25 cellular contexts compared by ENCODE assay signal in the genomic region with DNA sequence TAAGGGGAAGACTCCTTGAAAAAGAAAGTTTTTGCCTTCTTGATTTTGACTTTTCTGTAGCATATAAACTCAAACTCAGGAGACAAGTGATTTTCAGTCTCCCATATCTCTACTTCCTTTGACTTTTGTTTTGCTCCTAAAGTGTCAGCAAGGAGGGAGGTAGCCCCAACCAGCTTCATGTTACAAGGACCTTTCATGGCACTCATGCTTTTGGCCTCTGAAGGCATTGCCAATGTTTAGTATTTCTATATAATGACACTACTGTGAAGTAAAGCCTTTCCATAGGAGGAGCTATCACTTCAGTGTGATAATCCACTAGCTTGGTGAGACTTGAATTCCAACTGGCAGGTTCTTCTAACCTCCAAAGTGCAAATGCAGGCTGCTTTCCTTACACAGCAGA. TPM values are rescaled to one million over a fixed set of nuclear protein-coding genes. Genes with fewer than 3 reads are reported as not detected.
DNase-seq lines count a peak whose midpoint lies in the region; ATAC-seq and TF ChIP-seq lines count a peak whose summit lies in the region.
"Had no signal": no experiment of that assay in that cellular context is flagged by ENCODE, and none has a peak within 500 bp of the region (broad histone marks: within the 10 kb centered on the region; RNA-seq: fewer than 3 reads in every experiment).

No MANE protein-coding gene starts in this region.

- no peaks in the 10 kb centered on the region for H3K27me3 ChIP-seq in right cardiac atrium (ENCODE audit: control insufficient read depth, insufficient read depth)
- H3K27me3 ChIP-seq in sigmoid colon = no peaks in the 10 kb centered on the region
- H3K27me3 ChIP-seq: left lung, ovary, right lobe of liver had no signal

- ATAC-seq in right cardiac atrium = no peak
- ATAC-seq: activated naive CD8-positive, alpha-beta T cell treated with anti-CD3 and anti-CD28 coated beads, Interleukin-2, amount 50 U/mL, for 24 hours; activated T-cell treated with anti-CD3 and anti-CD28 coated beads, Interleukin-2, amount 50 U/mL, for 4 hours; GM12878; HCT116; naive thymus-derived CD8-positive, alpha-beta T cell; right lobe of liver; stimulated activated effector memory CD8-positive, alpha-beta T cell treated with anti-CD3 and anti-CD28 coated beads, Interleukin-12 subunit alpha, Interleukin-12 subunit beta, amount 100 ng/mL, for 72 hours had no signal

- TF ChIP-seq CTCF in sigmoid colon (IDR thresholded peaks at IDR 0.05) = no peak

- DNase-seq in NCI-H69 (lab: John Stamatoyannopoulos, UW) = peak; percentile 54
- peak; percentile 20 for DNase-seq in SK-MEL-5 (ENCODE audit: low read depth, low spot score)
- DNase-seq in right cardiac atrium = no peak
- DNase-seq in sigmoid colon = no peak
- no peak for DNase-seq in NCI-H187 (lab: John Stamatoyannopoulos, UW)
- DNase-seq in NCI-H2081 (lab: John Stamatoyannopoulos, UW) = no peak
- DNase-seq in NCI-H2171 (lab: John Stamatoyannopoulos, UW) = no peak
- DNase-seq: activated CD4-positive, alpha-beta T cell treated with anti-CD3 and anti-CD28 coated beads for 48 hours; activated naive CD8-positive, alpha-beta T cell treated with anti-CD3 and anti-CD28 coated beads, Interleukin-2, amount 50 U/mL, for 24 hours; activated T-cell treated with anti-CD3 and anti-CD28 coated beads, Interleukin-2, amount 50 U/mL, for 4 hours; effector memory CD4-positive, alpha-beta T cell; erythroblast; left lung; naive thymus-derived CD8-positive, alpha-beta T cell; NCI-H1092; NCI-H1930; NCI-H774; right lobe of liver; RPMI8226; stimulated activated CD4-positive, alpha-beta T cell treated with anti-CD3 and anti-CD28 coated beads, Interleukin-4, amount 100 ng/mL, for 24 hours had no signal

- H3K27ac ChIP-seq in right cardiac atrium (ENCODE audit: low read length) = peak overlapping the region; percentile 7
- peak overlapping the region in 3 of 4 donors; percentile 74 to 79 (median 74) for H3K27ac ChIP-seq in sigmoid colon
- H3K27ac ChIP-seq: left lung, ovary, right lobe of liver, VCaP had no signal

- TF ChIP-seq EP300 in sigmoid colon (IDR thresholded peaks at IDR 0.05) = no peak

- no peaks in the 10 kb centered on the region for H3K36me3 ChIP-seq in sigmoid colon
- H3K36me3 ChIP-seq: left lung, ovary, right lobe of liver had no signal

- H3K4me1 ChIP-seq in right cardiac atrium (ENCODE audit: control insufficient read depth, insufficient read depth, low read length) (peaks cover 3% of the 10 kb centered on the region), sigmoid colon (peaks cover 0 to 90% (median 74%) of the 10 kb centered on the region in 4 donors)
- H3K4me1 ChIP-seq: right lobe of liver had no signal

- H3K4me3 ChIP-seq in right cardiac atrium (ENCODE audit: low read length) (no peak overlapping the region), sigmoid colon (no peak overlapping the region)
- H3K4me3 ChIP-seq: GM12878, left lung, ovary, right lobe of liver had no signal

- intact Hi-C loops in right cardiac atrium (cut with DNase I) = no loop called here
- intact Hi-C loops in sigmoid colon (cut with DNase I) = no loop called here

- no peaks in the 10 kb centered on the region for H3K9me3 ChIP-seq in right cardiac atrium (ENCODE audit: control insufficient read depth, low read length)
- no peaks in the 10 kb centered on the region for H3K9me3 ChIP-seq in sigmoid colon
- H3K9me3 ChIP-seq: left lung, ovary, right lobe of liver had no signal

- TF ChIP-seq POLR2A in sigmoid colon (IDR thresholded peaks at IDR 0.05) = no peak

- in situ Hi-C loops in SK-MEL-5 (cut with HindIII; ENCODE audit: low pct_unique_long_range_greater_than_20kb, low sequenced_read_pairs) = no loop called here

RNA-seq across cellular contexts. Expression of a gene that starts 14.4 kb away (rescaled TPM):
- total RNA-seq in SK-MEL-5 (2014; rRNA removed; shearing (Covaris generic)) = 11.7 and 12.2 TPM in 2 replicates
- 10.9 and 14.9 TPM in 2 replicates for polyA plus RNA-seq in SK-MEL-5 (2015; cell fraction: cytosol; rRNA removed)
- polyA plus RNA-seq in SK-MEL-5 (2015; cell fraction: nucleus; rRNA removed) = 25.5 and 30.1 TPM in 2 replicates
- total RNA-seq in right cardiac atrium (1 to 10 TPM; 5.8 to 9.7 (median 8.1) TPM), sigmoid colon (10 to 100 TPM in 1 of 4 donors, 1 to 10 TPM in 3; 4.6 to 10.7 (median 8.2) TPM)
- polyA plus RNA-seq in right cardiac atrium (3.1 TPM), sigmoid colon (under 1 TPM in 1 of 3 donors, not detected in 2; 0.47 TPM)

RNA-seq across cellular contexts. Expression of a gene that starts 28.4 kb away (rescaled TPM):
- total RNA-seq in SK-MEL-5 (2014; rRNA removed; shearing (Covaris generic)) = 80.9 and 83.2 TPM in 2 replicates
- 61.9 and 64.5 TPM in 2 replicates for polyA plus RNA-seq in SK-MEL-5 (2015; cell fraction: cytosol; rRNA removed)
- 95.3 and 99.9 TPM in 2 replicates for polyA plus RNA-seq in SK-MEL-5 (2015; cell fraction: nucleus; rRNA removed)
- total RNA-seq in right cardiac atrium (10 to 100 TPM; 22.4 to 24.9 (median 23.6) TPM), sigmoid colon (10 to 100 TPM; 29.4 to 56.4 (median 47.4) TPM)
- polyA plus RNA-seq in right cardiac atrium (24.4 TPM), sigmoid colon (10 to 100 TPM in 2 of 3 donors, 1 to 10 TPM in 1; 8.4 to 14.8 (median 12.9) TPM)

Comparison
In these comparisons a context has a peak if more than half of its experiments do, and no peak if none do; other contexts are left out.
1. DNase-seq: peak in NCI-H69 (single experiment) and SK-MEL-5 (single experiment); none in right cardiac atrium (0 of 3), sigmoid colon (single experiment), NCI-H187 (0 of 2), NCI-H2081 (0 of 2) and NCI-H2171 (single experiment).